Comparison of ENCODE assay signal across 9 cellular contexts in the genomic region with DNA sequence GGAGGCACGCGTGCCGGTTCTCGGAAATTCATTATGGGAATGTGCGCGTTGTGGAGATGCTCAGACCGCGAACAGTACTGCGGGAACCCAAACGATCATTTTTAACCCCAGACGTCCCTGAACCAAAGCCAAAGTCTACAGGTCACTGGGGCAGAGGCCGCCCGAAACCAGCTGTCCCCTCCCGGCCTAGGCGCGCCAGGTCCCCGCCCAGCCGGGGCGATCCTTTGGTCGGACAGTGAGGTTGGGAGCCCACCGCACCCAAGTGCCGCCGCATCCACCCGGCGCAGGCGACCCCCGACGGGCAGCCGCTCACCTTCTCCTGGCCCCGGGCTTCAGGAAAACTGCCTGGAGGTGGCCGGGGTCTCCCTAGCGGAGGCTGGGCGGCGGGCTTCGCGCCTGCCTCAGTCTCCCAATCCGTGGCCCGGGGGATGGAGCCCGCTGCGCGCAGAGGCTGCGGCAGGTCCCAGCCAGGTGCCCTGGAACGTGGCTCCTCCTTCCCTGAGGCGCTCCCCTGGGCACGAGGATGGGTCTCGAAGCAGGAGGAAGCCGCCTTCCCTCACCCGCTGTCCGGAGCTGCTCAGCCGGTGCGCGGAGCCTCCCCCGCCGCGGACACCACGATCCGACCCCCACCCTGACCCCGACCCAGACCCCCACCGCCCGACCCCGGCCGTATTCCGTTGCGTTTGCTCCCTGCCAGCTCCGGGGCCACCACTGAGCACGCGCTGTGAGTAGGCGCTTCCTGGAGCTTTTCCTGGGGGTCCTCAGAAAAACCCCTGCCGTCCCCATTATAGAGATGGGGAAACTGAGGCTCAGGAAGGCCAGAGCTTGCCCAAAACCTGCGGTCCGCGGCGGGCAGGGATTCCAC. TPM values are rescaled to one million over a fixed set of nuclear protein-coding genes. Genes with fewer than 3 reads are reported as not detected.
DNase-seq lines count a peak whose midpoint lies in the region; ATAC-seq and TF ChIP-seq lines count a peak whose summit lies in the region.
"Had no signal": no experiment of that assay in that cellular context is flagged by ENCODE, and none has a peak within 500 bp of the region (broad histone marks: within the 10 kb centered on the region; RNA-seq: fewer than 3 reads in every experiment).

No MANE protein-coding gene starts in this region.

- intact Hi-C loops in A673 (cut with micrococcal nuclease; ENCODE audit: unreplicated experiment): loop anchor here (2.0 to 5.0 kb wide), 4 partner anchors 39 to 179 kb away; a partner anchor contains a TSS
- intact Hi-C loops in breast epithelium (cut with DNase I; ENCODE audit: low total_unique reads): loop anchor here (10.0 kb wide), 1 partner anchor 47 kb away; no protein-coding TSS in a partner anchor
- intact Hi-C loops in uterus (cut with DNase I; ENCODE audit: low total_unique reads): no loop called here

- CTCF ChIA-PET in A673 (lab: Charles Lee): interaction anchor here (0.6 to 1.2 kb wide), 3 partner anchors 20 to 306 kb away, joined by 3 read pairs; no protein-coding TSS in a partner anchor

- H3K4me3 Mint-ChIP-seq in mesothelial cell of epicardium: peak overlapping the region; percentile 62

- H3K36me3 ChIP-seq in A673 (ENCODE audit: insufficient read depth, low read length, poor library complexity, severe bottlenecking): peaks cover 39% of the 10 kb centered on the region
- H3K36me3 ChIP-seq in breast epithelium: no peaks in the 10 kb centered on the region
- no peaks in the 10 kb centered on the region for H3K36me3 ChIP-seq in uterus

- H3K4me1 Mint-ChIP-seq in mesothelial cell of epicardium: peaks cover 24% of the 10 kb centered on the region

- DNase-seq in A673 (ENCODE audit: low spot score) (peak; percentile 45), HL-60 (ENCODE audit: low read depth in 1 of 2, low spot score in 1 of 2) (no peak), breast epithelium (ENCODE audit: low spot score in 2 of 2) (no peak), mesothelial cell of epicardium (ENCODE audit: low spot score in 2 of 2, unreplicated experiment in 2 of 2) (no peak), globus pallidus (ENCODE audit: low spot score) (no peak), NCI-H1417 treated with DMSO at 0.1 percent for 48 hours (lab: John Stamatoyannopoulos, UW) (no peak), uterus (no peak)
- DNase-seq: NCI-H526 treated with DMSO at 0.1 percent for 48 hours had no signal

- H3K36me3 Mint-ChIP-seq in mesothelial cell of epicardium: no peaks in the 10 kb centered on the region

- H3K27ac ChIP-seq in A673 (ENCODE audit: low read depth, low read length, poor library complexity, severe bottlenecking) (peak overlapping the region; percentile 100), HL-60 (replicated peaks) (peak overlapping the region; percentile 45), breast epithelium (peak overlapping the region; percentile 48 to 74), uterus (no peak overlapping the region)

- H3K27me3 Mint-ChIP-seq in mesothelial cell of epicardium (ENCODE audit: low read depth): peaks cover 67% of the 10 kb centered on the region

- no peaks in the 10 kb centered on the region for H3K27me3 ChIP-seq in A673 (replicated peaks; ENCODE audit: insufficient read depth, low read depth, low read length, poor library complexity)
- no peaks in the 10 kb centered on the region for H3K27me3 ChIP-seq in HL-60 (ENCODE audit: insufficient read depth, poor library complexity, severe bottlenecking)
- H3K27me3 ChIP-seq in breast epithelium: peaks cover 6 to 8% of the 10 kb centered on the region in 2 donors
- peaks cover 10 to 16% of the 10 kb centered on the region in 2 donors for H3K27me3 ChIP-seq in uterus

- H3K9me3 ChIP-seq in A673 (ENCODE audit: low read depth, low read length, poor library complexity, severe bottlenecking) (no peaks in the 10 kb centered on the region), breast epithelium (no peaks in the 10 kb centered on the region), uterus (no peaks in the 10 kb centered on the region)

- POLR2A ChIA-PET in A673 (lab: Charles Lee; ENCODE audit: low non-redundant PET): interaction anchor here (0.6 to 1.0 kb wide), 3 partner anchors 25 to 421 kb away, joined by 3 to 12 read pairs (median 4); a partner anchor contains a TSS

- H3K27ac Mint-ChIP-seq in mesothelial cell of epicardium: no peak overlapping the region

- TF ChIP-seq POLR2A in breast epithelium (IDR thresholded peaks at IDR 0.05): no peak
- TF ChIP-seq POLR2A in uterus (IDR thresholded peaks at IDR 0.05): no peak

- no peak for ATAC-seq in GM21717 (IDR thresholded peaks at IDR 0.05; ENCODE audit: unreplicated experiment)

- peak overlapping the region; percentile 65 for H3K4me3 ChIP-seq in A673 (ENCODE audit: low read depth, low read length, poor library complexity, severe bottlenecking)
- H3K4me3 ChIP-seq in HL-60 (replicated peaks; ENCODE audit: insufficient read depth, low read length): peak overlapping the region; percentile 42
- peak overlapping the region; percentile 34 to 70 (median 49) for H3K4me3 ChIP-seq in breast epithelium
- no peak overlapping the region for H3K4me3 ChIP-seq in uterus

- H3K4me1 ChIP-seq in A673 (ENCODE audit: insufficient read depth, low read length, poor library complexity, severe bottlenecking) (peaks cover 56% of the 10 kb centered on the region), breast epithelium (peaks cover 20 to 27% of the 10 kb centered on the region in 2 donors), uterus (peaks cover 0 to 19% of the 10 kb centered on the region in 2 donors)

- no peaks in the 10 kb centered on the region for H3K9me3 Mint-ChIP-seq in mesothelial cell of epicardium

- TSS peak; percentile 63 for BruUV-seq in A673 (replicated peaks; lab: Mats Ljungman, UMichigan)

- TF ChIP-seq CTCF in A673 (conservative IDR thresholded peaks at IDR 0.05; ENCODE audit: low read depth, low read length): no peak
- TF ChIP-seq CTCF in HL-60 (IDR thresholded peaks at IDR 0.05; ENCODE audit: insufficient read depth, low read length): no peak
- no peak for TF ChIP-seq CTCF in breast epithelium (IDR thresholded peaks at IDR 0.05)
- no peak for TF ChIP-seq CTCF in mesothelial cell of epicardium (IDR thresholded peaks at IDR 0.05; ENCODE audit: unreplicated experiment)
- TF ChIP-seq CTCF in uterus (IDR thresholded peaks at IDR 0.05): no peak

RNA-seq across cellular contexts. Expression of a gene that starts 8.1 kb away (rescaled TPM):
- 114 and 115 TPM in 2 replicates for total RNA-seq in A673 (2021)
- total RNA-seq in breast epithelium: 10 to 100 TPM; 15.8 to 17.7 (median 17.0) TPM
- total RNA-seq in mesothelial cell of epicardium: 30.6 to 32.3 TPM (median 31.8 TPM) in 3 replicates
- 10 to 100 TPM in 2 of 4 donors, 1 to 10 TPM in 1, not detected in 1; 8.6 to 24.3 (median 10.5) TPM for total RNA-seq in uterus

RNA-seq across cellular contexts. Expression of a gene that starts 11.0 kb away (rescaled TPM):
- total RNA-seq in A673 (2021): 5.0 and 7.4 TPM in 2 replicates
- total RNA-seq in breast epithelium: 100 to 1,000 TPM in 1 of 3 donors, 10 to 100 TPM in 2; 19.7 to 242 (median 92.8) TPM
- 0.61 to 1.4 TPM (median 0.74 TPM) in 3 replicates for total RNA-seq in mesothelial cell of epicardium
- total RNA-seq in uterus: 10 to 100 TPM; 20.2 to 46.8 (median 21.0) TPM

RNA-seq across cellular contexts. Expression of a gene that starts 58.2 kb away (rescaled TPM):
- 216 and 217 TPM in 2 replicates for total RNA-seq in A673 (2021)
- total RNA-seq in breast epithelium: 100 to 1,000 TPM; 187 to 351 (median 272) TPM
- total RNA-seq in mesothelial cell of epicardium: 200 to 205 TPM (median 204 TPM) in 3 replicates
- total RNA-seq in uterus: 100 to 1,000 TPM; 108 to 202 (median 146) TPM

Comparison
In these comparisons a context has a peak if more than half of its experiments do, and no peak if none do; other contexts are left out.
1. H3K27ac ChIP-seq: peak in A673 (single experiment), HL-60 (single experiment) and breast epithelium (2 of 2); none in uterus (0 of 2).
2. H3K4me3 ChIP-seq: peak in A673 (single experiment), HL-60 (single experiment) and breast epithelium (3 of 3); none in uterus (0 of 2).